Comparison of ENCODE assay signal across 35 cellular contexts in genomic region chrX:9019151-9019550, GRCh38. TPM values are rescaled to one million over a fixed set of nuclear protein-coding genes. Genes with fewer than 3 reads are reported as not detected.
"Had no signal": no experiment of that assay in that cellular context is flagged by ENCODE, and none has a peak within 500 bp of the region (broad histone marks: within the 10 kb centered on the region; RNA-seq: fewer than 3 reads in every experiment).

No MANE protein-coding gene starts in this region.

- H3K4me1 Mint-ChIP-seq: activated naive CD8-positive, alpha-beta T cell treated with anti-CD3 and anti-CD28 coated beads for 36 hours; immature natural killer cell; naive B cell; stimulated activated memory B cell treated with anti-CD40 and anti-IgM and Interleukin-4, amounts not matched to agents 10 μg/mL and 1 μg/mL and 100 μg/mL, for 72 hours had no signal

- H3K4me3 ChIP-seq: colonic mucosa, dorsolateral prefrontal cortex, esophagus muscularis mucosa, hepatocyte, left lung, lung, smooth muscle cell, stomach, transverse colon, uterus had no signal

- H3K27me3 ChIP-seq: colonic mucosa, esophagus muscularis mucosa, hepatocyte, left lung, stomach, transverse colon, uterus had no signal

- H3K4me1 ChIP-seq: colonic mucosa, esophagus muscularis mucosa, left lung, stomach, transverse colon, uterus had no signal

- H3K27ac ChIP-seq: colonic mucosa, dorsolateral prefrontal cortex, esophagus muscularis mucosa, hepatocyte, left lung, stomach, transverse colon, uterus had no signal

- H3K27me3 Mint-ChIP-seq: activated naive CD8-positive, alpha-beta T cell treated with anti-CD3 and anti-CD28 coated beads for 36 hours; effector memory CD8-positive, alpha-beta T cell; stimulated activated memory B cell treated with anti-CD40 and anti-IgM and Interleukin-4, amounts not matched to agents 10 μg/mL and 1 μg/mL and 100 μg/mL, for 72 hours had no signal

- H3K36me3 Mint-ChIP-seq: activated naive CD8-positive, alpha-beta T cell treated with anti-CD3 and anti-CD28 coated beads for 36 hours; immature natural killer cell; naive B cell; stimulated activated memory B cell treated with anti-CD40 and anti-IgM and Interleukin-4, amounts not matched to agents 10 μg/mL and 1 μg/mL and 100 μg/mL, for 72 hours had no signal

- H3K27ac Mint-ChIP-seq: activated naive CD8-positive, alpha-beta T cell treated with anti-CD3 and anti-CD28 coated beads for 36 hours; activated T-helper 2 cell treated with anti-CD3 and anti-CD28 coated beads, Interferon-gamma antibody, Interleukin-2, Interleukin-4, amounts not matched to agents 10 μg/mL and 5 μg/mL and 100 μg/mL, durations not matched to agents 14 hours and 24 hours and 36 hours; effector memory CD8-positive, alpha-beta T cell; immature natural killer cell; naive B cell; stimulated activated memory B cell treated with anti-CD40 and anti-IgM and Interleukin-4, amounts not matched to agents 10 μg/mL and 1 μg/mL and 100 μg/mL, for 72 hours had no signal

- H3K36me3 ChIP-seq: colonic mucosa, esophagus muscularis mucosa, left lung, stomach, transverse colon, uterus had no signal

- H3K4me3 Mint-ChIP-seq: activated naive CD8-positive, alpha-beta T cell treated with anti-CD3 and anti-CD28 coated beads for 36 hours; activated T-cell treated with anti-CD3 and anti-CD28 coated beads, Interleukin-2, amount 50 U/mL, for 4 hours; effector memory CD8-positive, alpha-beta T cell; immature natural killer cell; naive B cell; stimulated activated memory B cell treated with anti-CD40 and anti-IgM and Interleukin-4, amounts not matched to agents 10 μg/mL and 1 μg/mL and 100 μg/mL, for 72 hours had no signal

- DNase-seq: activated CD4-positive, alpha-beta T cell treated with anti-CD3 and anti-CD28 coated beads for 4 hours; activated CD4-positive, alpha-beta T cell treated with anti-CD3 and anti-CD28 coated beads, Interleukin-2, amount 50 U/mL, for 48 hours; activated CD4-positive, CD25-positive, alpha-beta regulatory T cell; activated CD8-positive, alpha-beta memory T cell treated with anti-CD3 and anti-CD28 coated beads, Interleukin-2, amount 50 U/mL, for 48 hours; activated naive CD4-positive, alpha-beta T cell treated with Interleukin-2 at 50 U/mL for 16 hours; activated naive CD8-positive, alpha-beta T cell treated with anti-CD3 and anti-CD28 coated beads for 36 hours; activated T-cell treated with anti-CD3 and anti-CD28 coated beads, Interleukin-2, amount 50 U/mL, for 4 hours; amygdala; colonic mucosa; dorsolateral prefrontal cortex; effector memory CD8-positive, alpha-beta T cell; foreskin melanocyte; immature natural killer cell; kidney glomerular epithelial cell; left lung; naive B cell; nucleus accumbens; stimulated activated CD4-positive, alpha-beta T cell treated with anti-CD3 and anti-CD28 coated beads, Interleukin-15, amount 100 ng/mL, for 24 hours; stomach; T-helper 9 cell; transverse colon; uterus had no signal

- ATAC-seq: activated T-cell treated with anti-CD3 and anti-CD28 coated beads, Interleukin-2, amount 50 U/mL, for 4 hours; effector memory CD8-positive, alpha-beta T cell; left lung; sciatic nerve; stimulated activated memory B cell treated with anti-CD40 and anti-IgM and Interleukin-4, amounts not matched to agents 10 μg/mL and 1 μg/mL and 100 μg/mL, for 72 hours had no signal

- H3K9me3 Mint-ChIP-seq: activated naive CD8-positive, alpha-beta T cell treated with anti-CD3 and anti-CD28 coated beads for 36 hours; activated T-cell treated with anti-CD3 and anti-CD28 coated beads, Interleukin-2, amount 50 U/mL, for 4 hours; effector memory CD8-positive, alpha-beta T cell; immature natural killer cell; naive B cell; stimulated activated memory B cell treated with anti-CD40 and anti-IgM and Interleukin-4, amounts not matched to agents 10 μg/mL and 1 μg/mL and 100 μg/mL, for 72 hours had no signal

- H3K9me3 ChIP-seq: colonic mucosa, esophagus muscularis mucosa, left lung, stomach, transverse colon, uterus had no signal

RNA-seq across cellular contexts. Expression of gene FAM9B, which starts 14.8 kb away (rescaled TPM):
- total RNA-seq: activated CD8-positive, alpha-beta memory T cell treated with anti-CD3 and anti-CD28 coated beads for 36 hours; activated naive CD8-positive, alpha-beta T cell treated with anti-CD3 and anti-CD28 coated beads for 36 hours; activated T-cell treated with anti-CD3 and anti-CD28 coated beads, Interleukin-2, amount 50 U/mL, for 4 hours; bronchial epithelial cell; colonic mucosa; esophagus muscularis mucosa; hepatocyte; lung; mesenteric fat pad; mucosa of gallbladder; sciatic nerve; smooth muscle cell; stomach; temporal lobe; transverse colon had no signal
- polyA plus RNA-seq: hepatocyte, lung, neural cell, smooth muscle cell, stomach had no signal
